Comparison of ENCODE assay signal across 3 cellular contexts in the genomic region with DNA sequence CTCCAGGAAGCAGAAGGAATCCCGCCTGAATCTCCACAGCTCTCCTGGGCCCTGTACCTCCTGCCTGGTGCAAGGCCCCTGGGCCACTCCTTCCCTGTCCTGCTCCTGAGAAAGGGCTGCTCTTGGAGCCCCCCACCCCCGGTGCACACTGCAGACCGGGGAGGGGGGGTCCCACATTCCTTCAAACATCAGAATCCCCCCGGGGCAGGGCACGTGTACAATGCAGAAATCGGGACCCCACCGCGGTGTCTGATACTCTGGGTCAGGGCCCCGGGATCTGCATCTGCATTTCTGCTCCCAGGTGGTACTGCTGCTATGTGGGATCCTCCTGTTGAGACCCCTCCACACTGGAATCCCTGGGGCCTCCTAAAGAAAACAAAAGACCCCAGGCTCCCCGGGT.
TF ChIP-seq lines count a peak whose summit lies in the region.

No MANE protein-coding gene starts in this region.

TF ChIP-seq in SK-N-SH, 30 proteins besides CTCF, POLR2A, EP300 and RAD21:
- no peak for TF ChIP-seq ZBTB33 (IDR thresholded peaks at IDR 0.05; ENCODE audit: borderline replicate concordance, low read depth)
- TF ChIP-seq, protein P1, sequence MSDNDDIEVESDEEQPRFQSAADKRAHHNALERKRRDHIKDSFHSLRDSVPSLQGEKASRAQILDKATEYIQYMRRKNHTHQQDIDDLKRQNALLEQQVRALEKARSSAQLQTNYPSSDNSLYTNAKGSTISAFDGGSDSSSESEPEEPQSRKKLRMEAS (IDR thresholded peaks at IDR 0.05; ENCODE audit: low read depth): no peak
- no peak for TF ChIP-seq SIN3A (IDR thresholded peaks at IDR 0.05; ENCODE audit: borderline replicate concordance, low read depth, low read length)
- no peak for TF ChIP-seq TEAD4 (IDR thresholded peaks at IDR 0.05; ENCODE audit: borderline replicate concordance, insufficient read depth)
- TF ChIP-seq FOXM1 (IDR thresholded peaks at IDR 0.05; ENCODE audit: low read depth): no peak
- TF ChIP-seq, protein P2, sequence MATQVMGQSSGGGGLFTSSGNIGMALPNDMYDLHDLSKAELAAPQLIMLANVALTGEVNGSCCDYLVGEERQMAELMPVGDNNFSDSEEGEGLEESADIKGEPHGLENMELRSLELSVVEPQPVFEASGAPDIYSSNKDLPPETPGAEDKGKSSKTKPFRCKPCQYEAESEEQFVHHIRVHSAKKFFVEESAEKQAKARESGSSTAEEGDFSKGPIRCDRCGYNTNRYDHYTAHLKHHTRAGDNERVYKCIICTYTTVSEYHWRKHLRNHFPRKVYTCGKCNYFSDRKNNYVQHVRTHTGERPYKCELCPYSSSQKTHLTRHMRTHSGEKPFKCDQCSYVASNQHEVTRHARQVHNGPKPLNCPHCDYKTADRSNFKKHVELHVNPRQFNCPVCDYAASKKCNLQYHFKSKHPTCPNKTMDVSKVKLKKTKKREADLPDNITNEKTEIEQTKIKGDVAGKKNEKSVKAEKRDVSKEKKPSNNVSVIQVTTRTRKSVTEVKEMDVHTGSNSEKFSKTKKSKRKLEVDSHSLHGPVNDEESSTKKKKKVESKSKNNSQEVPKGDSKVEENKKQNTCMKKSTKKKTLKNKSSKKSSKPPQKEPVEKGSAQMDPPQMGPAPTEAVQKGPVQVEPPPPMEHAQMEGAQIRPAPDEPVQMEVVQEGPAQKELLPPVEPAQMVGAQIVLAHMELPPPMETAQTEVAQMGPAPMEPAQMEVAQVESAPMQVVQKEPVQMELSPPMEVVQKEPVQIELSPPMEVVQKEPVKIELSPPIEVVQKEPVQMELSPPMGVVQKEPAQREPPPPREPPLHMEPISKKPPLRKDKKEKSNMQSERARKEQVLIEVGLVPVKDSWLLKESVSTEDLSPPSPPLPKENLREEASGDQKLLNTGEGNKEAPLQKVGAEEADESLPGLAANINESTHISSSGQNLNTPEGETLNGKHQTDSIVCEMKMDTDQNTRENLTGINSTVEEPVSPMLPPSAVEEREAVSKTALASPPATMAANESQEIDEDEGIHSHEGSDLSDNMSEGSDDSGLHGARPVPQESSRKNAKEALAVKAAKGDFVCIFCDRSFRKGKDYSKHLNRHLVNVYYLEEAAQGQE (IDR thresholded peaks at IDR 0.05; ENCODE audit: low read depth, low read length): no peak
- TF ChIP-seq FOXJ3 (CRISPR knock-in tag; IDR thresholded peaks at IDR 0.05): no peak

TF ChIP-seq in SK-N-SH treated with all-trans-retinoic acid at 6 μM for 48 hours, 23 proteins besides CTCF, POLR2A, EP300 and RAD21 (continues in another document):
- TF ChIP-seq, protein P3, sequence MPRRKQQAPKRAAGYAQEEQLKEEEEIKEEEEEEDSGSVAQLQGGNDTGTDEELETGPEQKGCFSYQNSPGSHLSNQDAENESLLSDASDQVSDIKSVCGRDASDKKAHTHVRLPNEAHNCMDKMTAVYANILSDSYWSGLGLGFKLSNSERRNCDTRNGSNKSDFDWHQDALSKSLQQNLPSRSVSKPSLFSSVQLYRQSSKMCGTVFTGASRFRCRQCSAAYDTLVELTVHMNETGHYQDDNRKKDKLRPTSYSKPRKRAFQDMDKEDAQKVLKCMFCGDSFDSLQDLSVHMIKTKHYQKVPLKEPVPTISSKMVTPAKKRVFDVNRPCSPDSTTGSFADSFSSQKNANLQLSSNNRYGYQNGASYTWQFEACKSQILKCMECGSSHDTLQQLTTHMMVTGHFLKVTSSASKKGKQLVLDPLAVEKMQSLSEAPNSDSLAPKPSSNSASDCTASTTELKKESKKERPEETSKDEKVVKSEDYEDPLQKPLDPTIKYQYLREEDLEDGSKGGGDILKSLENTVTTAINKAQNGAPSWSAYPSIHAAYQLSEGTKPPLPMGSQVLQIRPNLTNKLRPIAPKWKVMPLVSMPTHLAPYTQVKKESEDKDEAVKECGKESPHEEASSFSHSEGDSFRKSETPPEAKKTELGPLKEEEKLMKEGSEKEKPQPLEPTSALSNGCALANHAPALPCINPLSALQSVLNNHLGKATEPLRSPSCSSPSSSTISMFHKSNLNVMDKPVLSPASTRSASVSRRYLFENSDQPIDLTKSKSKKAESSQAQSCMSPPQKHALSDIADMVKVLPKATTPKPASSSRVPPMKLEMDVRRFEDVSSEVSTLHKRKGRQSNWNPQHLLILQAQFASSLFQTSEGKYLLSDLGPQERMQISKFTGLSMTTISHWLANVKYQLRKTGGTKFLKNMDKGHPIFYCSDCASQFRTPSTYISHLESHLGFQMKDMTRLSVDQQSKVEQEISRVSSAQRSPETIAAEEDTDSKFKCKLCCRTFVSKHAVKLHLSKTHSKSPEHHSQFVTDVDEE (CRISPR knock-in tag; IDR thresholded peaks at IDR 0.05): no peak
- TF ChIP-seq BACH2 (CRISPR knock-in tag; IDR thresholded peaks at IDR 0.05; ENCODE audit: borderline replicate concordance): no peak
- no peak for TF ChIP-seq POU6F1 (CRISPR knock-in tag; IDR thresholded peaks at IDR 0.05; ENCODE audit: borderline replicate concordance, low read depth)
- TF ChIP-seq PPARA (CRISPR knock-in tag; IDR thresholded peaks at IDR 0.05; ENCODE audit: borderline replicate concordance): no peak
- TF ChIP-seq SNAI2 (CRISPR knock-in tag; IDR thresholded peaks at IDR 0.05): no peak
- TF ChIP-seq RARB (CRISPR knock-in tag; IDR thresholded peaks at IDR 0.05): no peak
- TF ChIP-seq, protein P4, sequence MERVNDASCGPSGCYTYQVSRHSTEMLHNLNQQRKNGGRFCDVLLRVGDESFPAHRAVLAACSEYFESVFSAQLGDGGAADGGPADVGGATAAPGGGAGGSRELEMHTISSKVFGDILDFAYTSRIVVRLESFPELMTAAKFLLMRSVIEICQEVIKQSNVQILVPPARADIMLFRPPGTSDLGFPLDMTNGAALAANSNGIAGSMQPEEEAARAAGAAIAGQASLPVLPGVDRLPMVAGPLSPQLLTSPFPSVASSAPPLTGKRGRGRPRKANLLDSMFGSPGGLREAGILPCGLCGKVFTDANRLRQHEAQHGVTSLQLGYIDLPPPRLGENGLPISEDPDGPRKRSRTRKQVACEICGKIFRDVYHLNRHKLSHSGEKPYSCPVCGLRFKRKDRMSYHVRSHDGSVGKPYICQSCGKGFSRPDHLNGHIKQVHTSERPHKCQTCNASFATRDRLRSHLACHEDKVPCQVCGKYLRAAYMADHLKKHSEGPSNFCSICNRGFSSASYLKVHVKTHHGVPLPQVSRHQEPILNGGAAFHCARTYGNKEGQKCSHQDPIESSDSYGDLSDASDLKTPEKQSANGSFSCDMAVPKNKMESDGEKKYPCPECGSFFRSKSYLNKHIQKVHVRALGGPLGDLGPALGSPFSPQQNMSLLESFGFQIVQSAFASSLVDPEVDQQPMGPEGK (CRISPR knock-in tag; IDR thresholded peaks at IDR 0.05; ENCODE audit: borderline replicate concordance): no peak
- TF ChIP-seq, protein P5, sequence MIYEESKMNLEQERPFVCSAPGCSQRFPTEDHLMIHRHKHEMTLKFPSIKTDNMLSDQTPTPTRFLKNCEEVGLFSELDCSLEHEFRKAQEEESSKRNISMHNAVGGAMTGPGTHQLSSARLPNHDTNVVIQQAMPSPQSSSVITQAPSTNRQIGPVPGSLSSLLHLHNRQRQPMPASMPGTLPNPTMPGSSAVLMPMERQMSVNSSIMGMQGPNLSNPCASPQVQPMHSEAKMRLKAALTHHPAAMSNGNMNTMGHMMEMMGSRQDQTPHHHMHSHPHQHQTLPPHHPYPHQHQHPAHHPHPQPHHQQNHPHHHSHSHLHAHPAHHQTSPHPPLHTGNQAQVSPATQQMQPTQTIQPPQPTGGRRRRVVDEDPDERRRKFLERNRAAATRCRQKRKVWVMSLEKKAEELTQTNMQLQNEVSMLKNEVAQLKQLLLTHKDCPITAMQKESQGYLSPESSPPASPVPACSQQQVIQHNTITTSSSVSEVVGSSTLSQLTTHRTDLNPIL (CRISPR knock-in tag; IDR thresholded peaks at IDR 0.05; ENCODE audit: low read depth): no peak
- no peak for TF ChIP-seq ESRRG (CRISPR knock-in tag; IDR thresholded peaks at IDR 0.05)
- TF ChIP-seq GLIS3 (CRISPR knock-in tag; IDR thresholded peaks at IDR 0.05): no peak
- TF ChIP-seq TCF4 (CRISPR knock-in tag; IDR thresholded peaks at IDR 0.05; ENCODE audit: borderline replicate concordance): no peak
- TF ChIP-seq ZC3H10 (CRISPR knock-in tag; IDR thresholded peaks at IDR 0.05): no peak
- no peak for TF ChIP-seq OSR1 (CRISPR knock-in tag; IDR thresholded peaks at IDR 0.05)
- no peak for TF ChIP-seq TOX (CRISPR knock-in tag; IDR thresholded peaks at IDR 0.05; ENCODE audit: borderline replicate concordance)

TF ChIP-seq in WTC11, 78 proteins besides CTCF, POLR2A, EP300 and RAD21:
- TF ChIP-seq EMX1 (CRISPR knock-in tag; IDR thresholded peaks at IDR 0.05) (no peak), TP53 (CRISPR knock-in tag; IDR thresholded peaks at IDR 0.05) (no peak), HMGXB4 (CRISPR knock-in tag; IDR thresholded peaks at IDR 0.05) (no peak), SMAD4 (CRISPR knock-in tag; IDR thresholded peaks at IDR 0.05) (no peak), ZNF423 (CRISPR knock-in tag; IDR thresholded peaks at IDR 0.05) (peak; percentile 33; the same call in 1 of the 2 replicates)
